ENCODE assay signal across 8 cellular contexts in the genomic region with DNA sequence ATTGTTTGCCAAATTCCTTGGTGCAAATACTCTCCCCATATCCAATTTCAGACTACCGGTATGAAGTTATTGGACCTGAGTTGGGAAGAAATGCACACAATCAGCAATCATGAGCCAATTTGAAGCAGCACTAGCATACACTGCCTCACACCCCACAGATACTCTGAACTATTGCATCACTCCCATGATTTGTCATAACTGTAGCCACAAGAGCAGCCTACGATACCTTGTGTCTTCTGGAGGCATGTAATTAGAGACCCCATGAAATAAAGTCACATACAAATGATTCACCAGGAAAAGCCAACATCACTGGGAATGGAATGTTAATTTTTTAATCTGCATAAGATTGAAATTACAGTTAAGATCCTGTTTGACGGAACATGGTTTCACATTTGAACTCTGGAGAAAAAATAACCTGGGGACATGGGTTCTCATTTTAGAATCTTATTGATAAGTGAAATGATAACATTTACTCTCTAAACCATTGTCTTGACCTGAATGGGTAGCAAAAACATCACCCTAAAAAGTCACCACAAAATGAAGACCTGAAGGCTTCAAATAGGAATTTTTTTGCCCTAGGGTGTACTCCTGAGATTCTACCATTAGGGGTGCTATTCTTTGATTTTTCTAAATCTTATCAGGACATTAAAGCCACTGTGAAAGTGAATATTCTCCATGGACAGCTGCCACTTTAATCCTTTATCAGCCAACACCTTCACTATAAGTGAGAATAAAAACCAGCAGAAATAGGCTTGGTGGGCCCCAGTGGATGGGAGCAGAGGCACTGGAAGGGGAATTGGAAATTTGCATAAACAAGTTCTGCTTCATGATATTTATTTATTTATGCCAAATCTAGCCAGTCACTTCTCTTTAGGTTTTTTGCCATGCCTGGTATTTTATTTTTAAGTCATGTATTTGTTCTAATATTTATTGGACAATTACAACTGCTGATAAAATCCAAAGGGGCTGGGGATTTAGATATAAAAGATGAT. TPM values are rescaled to one million over a fixed set of nuclear protein-coding genes. Genes with fewer than 3 reads are reported as not detected.
DNase-seq lines count a peak whose midpoint lies in the region; ATAC-seq and TF ChIP-seq lines count a peak whose summit lies in the region.

No MANE protein-coding gene starts in this region.

- H3K27me3 Mint-ChIP-seq in activated naive CD4-positive, alpha-beta T cell treated with anti-CD3 and anti-CD28 coated beads, Interleukin-2, amount 10 ng/mL, durations not matched to agents 7 days and 5 days: no peaks in the 10 kb centered on the region

- no peaks in the 10 kb centered on the region for H3K9me3 Mint-ChIP-seq in activated naive CD4-positive, alpha-beta T cell treated with anti-CD3 and anti-CD28 coated beads, Interleukin-2, amount 10 ng/mL, durations not matched to agents 7 days and 5 days

- TF ChIP-seq CTCF in BJ (IDR thresholded peaks at IDR 0.05; ENCODE audit: insufficient read depth, low read depth, low read length) (peak; percentile 52), NB4 (IDR thresholded peaks at IDR 0.05; ENCODE audit: low read depth, low read length) (peak; percentile 49)

- H3K4me3 ChIP-seq in BJ (ENCODE audit: low read depth, low read length) (no peak overlapping the region), NB4 (ENCODE audit: low read depth, low read length) (peak overlapping the region; percentile 40)

- ATAC-seq in GM18505 (IDR thresholded peaks at IDR 0.05; ENCODE audit: unreplicated experiment): peak; percentile 67
- peak; percentile 80 for ATAC-seq in HG02852 (IDR thresholded peaks at IDR 0.05; ENCODE audit: unreplicated experiment)
- peak; percentile 96 for ATAC-seq in left lobe of liver

- H3K36me3 Mint-ChIP-seq in activated naive CD4-positive, alpha-beta T cell treated with anti-CD3 and anti-CD28 coated beads, Interleukin-2, amount 10 ng/mL, durations not matched to agents 7 days and 5 days: peaks cover 2% of the 10 kb centered on the region

- POLR2A ChIA-PET in BJ (lab: Charles Lee): no interaction called here

- no peak for TF ChIP-seq POLR2A in GM18505 (IDR thresholded peaks at IDR 0.05; ENCODE audit: borderline replicate concordance, extremely low read depth, insufficient read depth, insufficient read length)
- TF ChIP-seq POLR2A in NB4 (IDR thresholded peaks at IDR 0.05; ENCODE audit: extremely low read depth, insufficient read length): no peak

- H3K4me3 Mint-ChIP-seq in activated naive CD4-positive, alpha-beta T cell treated with anti-CD3 and anti-CD28 coated beads, Interleukin-2, amount 10 ng/mL, durations not matched to agents 7 days and 5 days: peak overlapping the region; percentile 39

- H3K27me3 ChIP-seq in BJ (ENCODE audit: control insufficient read depth, insufficient read depth, low read length): peaks cover 2% of the 10 kb centered on the region

- CTCF ChIA-PET in BJ (lab: Yijun Ruan, JAX): interaction anchor here (0.7 to 1.3 kb wide), 4 partner anchors 11 to 67 kb away, joined by 3 to 6 read pairs (median 3); no protein-coding TSS in a partner anchor
- CTCF ChIA-PET in activated naive CD4-positive, alpha-beta T cell treated with anti-CD3 and anti-CD28 coated beads, Interleukin-2, amount 10 ng/mL, durations not matched to agents 7 days and 5 days (lab: Charles Lee): interaction anchor here (0.6 to 3.6 kb wide), 17 partner anchors 12 to 95 kb away, joined by 3 to 24 read pairs (median 4); partner anchors contain the start of gene MYB

- H3K4me1 Mint-ChIP-seq in activated naive CD4-positive, alpha-beta T cell treated with anti-CD3 and anti-CD28 coated beads, Interleukin-2, amount 10 ng/mL, durations not matched to agents 7 days and 5 days: peaks cover 80% of the 10 kb centered on the region

- H3K27ac Mint-ChIP-seq in activated naive CD4-positive, alpha-beta T cell treated with anti-CD3 and anti-CD28 coated beads, Interleukin-2, amount 10 ng/mL, durations not matched to agents 7 days and 5 days: peak overlapping the region; percentile 94

- H3K36me3 ChIP-seq in BJ (ENCODE audit: control insufficient read depth, insufficient read depth, low read length): no peaks in the 10 kb centered on the region

- DNase-seq in BJ (ENCODE audit: low read depth) (peak; percentile 6), NB4 (ENCODE audit: low read depth) (peak; percentile 89), left lobe of liver (ENCODE audit: low spot score) (no peak), COR-L47 (lab: John Stamatoyannopoulos, UW) (no peak), cerebellar nuclear complex (lab: John Stamatoyannopoulos, UW) (no peak)
- DNase-seq in activated naive CD4-positive, alpha-beta T cell treated with anti-CD3 and anti-CD28 coated beads, Interleukin-2, amount 10 ng/mL, durations not matched to agents 7 days and 5 days: peak; percentile 32

RNA-seq across cellular contexts. Expression of gene HBS1L, which starts 34.5 kb away (rescaled TPM):
- 44.3 and 76.3 TPM in 2 replicates for polyA plus RNA-seq in BJ (2011; rRNA removed)
- 46.2 and 49.9 TPM in 2 replicates for polyA minus RNA-seq in BJ (2011; rRNA and poly(A)+ RNA removed)
- total RNA-seq in left lobe of liver: 42.5 TPM

Comparison
In these comparisons a context has a peak if more than half of its experiments do, and no peak if none do; other contexts are left out.
1. DNase-seq: peak in BJ (single experiment), NB4 (single experiment) and activated naive CD4-positive, alpha-beta T cell treated with anti-CD3 and anti-CD28 coated beads, Interleukin-2, amount 10 ng/mL, durations not matched to agents 7 days and 5 days (single experiment); none in left lobe of liver (single experiment), COR-L47 (single experiment) and cerebellar nuclear complex (0 of 2).
2. Peak in every context shown above with its lines, with median percentiles within 50 percentile points of each other: ATAC-seq.